ENCODE assay signal across 1 cellular context in the genomic region with DNA sequence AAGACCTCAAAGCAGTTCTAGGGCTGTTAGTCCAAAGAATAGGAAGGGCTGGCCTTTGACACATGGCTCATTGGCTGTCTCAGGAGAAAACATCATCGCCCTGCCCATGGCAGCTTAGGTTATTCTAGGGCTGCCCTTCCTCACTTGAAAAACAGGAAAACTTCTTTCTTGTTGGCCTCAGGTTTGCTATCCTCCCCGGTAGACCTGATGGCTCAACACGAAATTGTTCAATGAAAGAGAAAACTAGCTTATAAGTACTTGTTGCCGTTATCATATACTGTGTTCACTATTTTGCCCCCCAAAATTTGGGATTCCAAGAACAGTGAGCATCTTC.
TF ChIP-seq lines count a peak whose summit lies in the region.

No MANE protein-coding gene starts in this region.

TF ChIP-seq in K562, 482 proteins besides CTCF, POLR2A, EP300 and RAD21 (continued from another document and continues in another):
- TF ChIP-seq, protein P1, sequence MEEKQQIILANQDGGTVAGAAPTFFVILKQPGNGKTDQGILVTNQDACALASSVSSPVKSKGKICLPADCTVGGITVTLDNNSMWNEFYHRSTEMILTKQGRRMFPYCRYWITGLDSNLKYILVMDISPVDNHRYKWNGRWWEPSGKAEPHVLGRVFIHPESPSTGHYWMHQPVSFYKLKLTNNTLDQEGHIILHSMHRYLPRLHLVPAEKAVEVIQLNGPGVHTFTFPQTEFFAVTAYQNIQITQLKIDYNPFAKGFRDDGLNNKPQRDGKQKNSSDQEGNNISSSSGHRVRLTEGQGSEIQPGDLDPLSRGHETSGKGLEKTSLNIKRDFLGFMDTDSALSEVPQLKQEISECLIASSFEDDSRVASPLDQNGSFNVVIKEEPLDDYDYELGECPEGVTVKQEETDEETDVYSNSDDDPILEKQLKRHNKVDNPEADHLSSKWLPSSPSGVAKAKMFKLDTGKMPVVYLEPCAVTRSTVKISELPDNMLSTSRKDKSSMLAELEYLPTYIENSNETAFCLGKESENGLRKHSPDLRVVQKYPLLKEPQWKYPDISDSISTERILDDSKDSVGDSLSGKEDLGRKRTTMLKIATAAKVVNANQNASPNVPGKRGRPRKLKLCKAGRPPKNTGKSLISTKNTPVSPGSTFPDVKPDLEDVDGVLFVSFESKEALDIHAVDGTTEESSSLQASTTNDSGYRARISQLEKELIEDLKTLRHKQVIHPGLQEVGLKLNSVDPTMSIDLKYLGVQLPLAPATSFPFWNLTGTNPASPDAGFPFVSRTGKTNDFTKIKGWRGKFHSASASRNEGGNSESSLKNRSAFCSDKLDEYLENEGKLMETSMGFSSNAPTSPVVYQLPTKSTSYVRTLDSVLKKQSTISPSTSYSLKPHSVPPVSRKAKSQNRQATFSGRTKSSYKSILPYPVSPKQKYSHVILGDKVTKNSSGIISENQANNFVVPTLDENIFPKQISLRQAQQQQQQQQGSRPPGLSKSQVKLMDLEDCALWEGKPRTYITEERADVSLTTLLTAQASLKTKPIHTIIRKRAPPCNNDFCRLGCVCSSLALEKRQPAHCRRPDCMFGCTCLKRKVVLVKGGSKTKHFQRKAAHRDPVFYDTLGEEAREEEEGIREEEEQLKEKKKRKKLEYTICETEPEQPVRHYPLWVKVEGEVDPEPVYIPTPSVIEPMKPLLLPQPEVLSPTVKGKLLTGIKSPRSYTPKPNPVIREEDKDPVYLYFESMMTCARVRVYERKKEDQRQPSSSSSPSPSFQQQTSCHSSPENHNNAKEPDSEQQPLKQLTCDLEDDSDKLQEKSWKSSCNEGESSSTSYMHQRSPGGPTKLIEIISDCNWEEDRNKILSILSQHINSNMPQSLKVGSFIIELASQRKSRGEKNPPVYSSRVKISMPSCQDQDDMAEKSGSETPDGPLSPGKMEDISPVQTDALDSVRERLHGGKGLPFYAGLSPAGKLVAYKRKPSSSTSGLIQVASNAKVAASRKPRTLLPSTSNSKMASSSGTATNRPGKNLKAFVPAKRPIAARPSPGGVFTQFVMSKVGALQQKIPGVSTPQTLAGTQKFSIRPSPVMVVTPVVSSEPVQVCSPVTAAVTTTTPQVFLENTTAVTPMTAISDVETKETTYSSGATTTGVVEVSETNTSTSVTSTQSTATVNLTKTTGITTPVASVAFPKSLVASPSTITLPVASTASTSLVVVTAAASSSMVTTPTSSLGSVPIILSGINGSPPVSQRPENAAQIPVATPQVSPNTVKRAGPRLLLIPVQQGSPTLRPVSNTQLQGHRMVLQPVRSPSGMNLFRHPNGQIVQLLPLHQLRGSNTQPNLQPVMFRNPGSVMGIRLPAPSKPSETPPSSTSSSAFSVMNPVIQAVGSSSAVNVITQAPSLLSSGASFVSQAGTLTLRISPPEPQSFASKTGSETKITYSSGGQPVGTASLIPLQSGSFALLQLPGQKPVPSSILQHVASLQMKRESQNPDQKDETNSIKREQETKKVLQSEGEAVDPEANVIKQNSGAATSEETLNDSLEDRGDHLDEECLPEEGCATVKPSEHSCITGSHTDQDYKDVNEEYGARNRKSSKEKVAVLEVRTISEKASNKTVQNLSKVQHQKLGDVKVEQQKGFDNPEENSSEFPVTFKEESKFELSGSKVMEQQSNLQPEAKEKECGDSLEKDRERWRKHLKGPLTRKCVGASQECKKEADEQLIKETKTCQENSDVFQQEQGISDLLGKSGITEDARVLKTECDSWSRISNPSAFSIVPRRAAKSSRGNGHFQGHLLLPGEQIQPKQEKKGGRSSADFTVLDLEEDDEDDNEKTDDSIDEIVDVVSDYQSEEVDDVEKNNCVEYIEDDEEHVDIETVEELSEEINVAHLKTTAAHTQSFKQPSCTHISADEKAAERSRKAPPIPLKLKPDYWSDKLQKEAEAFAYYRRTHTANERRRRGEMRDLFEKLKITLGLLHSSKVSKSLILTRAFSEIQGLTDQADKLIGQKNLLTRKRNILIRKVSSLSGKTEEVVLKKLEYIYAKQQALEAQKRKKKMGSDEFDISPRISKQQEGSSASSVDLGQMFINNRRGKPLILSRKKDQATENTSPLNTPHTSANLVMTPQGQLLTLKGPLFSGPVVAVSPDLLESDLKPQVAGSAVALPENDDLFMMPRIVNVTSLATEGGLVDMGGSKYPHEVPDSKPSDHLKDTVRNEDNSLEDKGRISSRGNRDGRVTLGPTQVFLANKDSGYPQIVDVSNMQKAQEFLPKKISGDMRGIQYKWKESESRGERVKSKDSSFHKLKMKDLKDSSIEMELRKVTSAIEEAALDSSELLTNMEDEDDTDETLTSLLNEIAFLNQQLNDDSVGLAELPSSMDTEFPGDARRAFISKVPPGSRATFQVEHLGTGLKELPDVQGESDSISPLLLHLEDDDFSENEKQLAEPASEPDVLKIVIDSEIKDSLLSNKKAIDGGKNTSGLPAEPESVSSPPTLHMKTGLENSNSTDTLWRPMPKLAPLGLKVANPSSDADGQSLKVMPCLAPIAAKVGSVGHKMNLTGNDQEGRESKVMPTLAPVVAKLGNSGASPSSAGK (IDR thresholded peaks at IDR 0.05) = no peak
- TF ChIP-seq KLF10 (CRISPR knock-in tag; IDR thresholded peaks at IDR 0.05) = no peak
- TF ChIP-seq NFYB (IDR thresholded peaks at IDR 0.05; ENCODE audit: extremely low read depth, insufficient read length) = no peak
- TF ChIP-seq ZNF695 (CRISPR knock-in tag; IDR thresholded peaks at IDR 0.05) = no peak
- TF ChIP-seq LCOR (CRISPR knock-in tag; IDR thresholded peaks at IDR 0.05) = no peak
- TF ChIP-seq DPF2 (IDR thresholded peaks at IDR 0.05) = 0 out of 2 replicates have a peak, but pooled peaks have one; percentile 22
- TF ChIP-seq ATF4 (CRISPR knock-in tag; IDR thresholded peaks at IDR 0.05) = no peak
- no peak for TF ChIP-seq ZNF263 (CRISPR knock-in tag; IDR thresholded peaks at IDR 0.05; ENCODE audit: borderline replicate concordance)
- TF ChIP-seq, protein P2, sequence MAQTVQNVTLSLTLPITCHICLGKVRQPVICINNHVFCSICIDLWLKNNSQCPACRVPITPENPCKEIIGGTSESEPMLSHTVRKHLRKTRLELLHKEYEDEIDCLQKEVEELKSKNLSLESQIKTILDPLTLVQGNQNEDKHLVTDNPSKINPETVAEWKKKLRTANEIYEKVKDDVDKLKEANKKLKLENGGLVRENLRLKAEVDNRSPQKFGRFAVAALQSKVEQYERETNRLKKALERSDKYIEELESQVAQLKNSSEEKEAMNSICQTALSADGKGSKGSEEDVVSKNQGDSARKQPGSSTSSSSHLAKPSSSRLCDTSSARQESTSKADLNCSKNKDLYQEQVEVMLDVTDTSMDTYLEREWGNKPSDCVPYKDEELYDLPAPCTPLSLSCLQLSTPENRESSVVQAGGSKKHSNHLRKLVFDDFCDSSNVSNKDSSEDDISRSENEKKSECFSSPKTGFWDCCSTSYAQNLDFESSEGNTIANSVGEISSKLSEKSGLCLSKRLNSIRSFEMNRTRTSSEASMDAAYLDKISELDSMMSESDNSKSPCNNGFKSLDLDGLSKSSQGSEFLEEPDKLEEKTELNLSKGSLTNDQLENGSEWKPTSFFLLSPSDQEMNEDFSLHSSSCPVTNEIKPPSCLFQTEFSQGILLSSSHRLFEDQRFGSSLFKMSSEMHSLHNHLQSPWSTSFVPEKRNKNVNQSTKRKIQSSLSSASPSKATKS (CRISPR knock-in tag; IDR thresholded peaks at IDR 0.05) = no peak
- no peak for TF ChIP-seq ZNF398 (CRISPR knock-in tag; IDR thresholded peaks at IDR 0.05)
- TF ChIP-seq, protein P3, sequence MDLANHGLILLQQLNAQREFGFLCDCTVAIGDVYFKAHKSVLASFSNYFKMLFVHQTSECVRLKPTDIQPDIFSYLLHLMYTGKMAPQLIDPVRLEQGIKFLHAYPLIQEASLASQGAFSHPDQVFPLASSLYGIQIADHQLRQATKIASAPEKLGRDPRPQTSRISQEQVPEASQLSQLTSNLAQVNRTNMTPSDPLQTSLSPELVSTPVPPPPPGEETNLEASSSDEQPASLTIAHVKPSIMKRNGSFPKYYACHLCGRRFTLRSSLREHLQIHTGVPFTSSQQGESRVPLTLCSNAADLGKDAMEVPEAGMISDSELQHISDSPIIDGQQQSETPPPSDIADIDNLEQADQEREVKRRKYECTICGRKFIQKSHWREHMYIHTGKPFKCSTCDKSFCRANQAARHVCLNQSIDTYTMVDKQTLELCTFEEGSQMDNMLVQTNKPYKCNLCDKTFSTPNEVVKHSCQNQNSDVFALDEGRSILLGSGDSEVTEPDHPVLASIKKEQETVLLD (IDR thresholded peaks at IDR 0.05) = no peak
- TF ChIP-seq TFAM (CRISPR knock-in tag; conservative IDR thresholded peaks at IDR 0.05) = no peak
- TF ChIP-seq, protein P4, sequence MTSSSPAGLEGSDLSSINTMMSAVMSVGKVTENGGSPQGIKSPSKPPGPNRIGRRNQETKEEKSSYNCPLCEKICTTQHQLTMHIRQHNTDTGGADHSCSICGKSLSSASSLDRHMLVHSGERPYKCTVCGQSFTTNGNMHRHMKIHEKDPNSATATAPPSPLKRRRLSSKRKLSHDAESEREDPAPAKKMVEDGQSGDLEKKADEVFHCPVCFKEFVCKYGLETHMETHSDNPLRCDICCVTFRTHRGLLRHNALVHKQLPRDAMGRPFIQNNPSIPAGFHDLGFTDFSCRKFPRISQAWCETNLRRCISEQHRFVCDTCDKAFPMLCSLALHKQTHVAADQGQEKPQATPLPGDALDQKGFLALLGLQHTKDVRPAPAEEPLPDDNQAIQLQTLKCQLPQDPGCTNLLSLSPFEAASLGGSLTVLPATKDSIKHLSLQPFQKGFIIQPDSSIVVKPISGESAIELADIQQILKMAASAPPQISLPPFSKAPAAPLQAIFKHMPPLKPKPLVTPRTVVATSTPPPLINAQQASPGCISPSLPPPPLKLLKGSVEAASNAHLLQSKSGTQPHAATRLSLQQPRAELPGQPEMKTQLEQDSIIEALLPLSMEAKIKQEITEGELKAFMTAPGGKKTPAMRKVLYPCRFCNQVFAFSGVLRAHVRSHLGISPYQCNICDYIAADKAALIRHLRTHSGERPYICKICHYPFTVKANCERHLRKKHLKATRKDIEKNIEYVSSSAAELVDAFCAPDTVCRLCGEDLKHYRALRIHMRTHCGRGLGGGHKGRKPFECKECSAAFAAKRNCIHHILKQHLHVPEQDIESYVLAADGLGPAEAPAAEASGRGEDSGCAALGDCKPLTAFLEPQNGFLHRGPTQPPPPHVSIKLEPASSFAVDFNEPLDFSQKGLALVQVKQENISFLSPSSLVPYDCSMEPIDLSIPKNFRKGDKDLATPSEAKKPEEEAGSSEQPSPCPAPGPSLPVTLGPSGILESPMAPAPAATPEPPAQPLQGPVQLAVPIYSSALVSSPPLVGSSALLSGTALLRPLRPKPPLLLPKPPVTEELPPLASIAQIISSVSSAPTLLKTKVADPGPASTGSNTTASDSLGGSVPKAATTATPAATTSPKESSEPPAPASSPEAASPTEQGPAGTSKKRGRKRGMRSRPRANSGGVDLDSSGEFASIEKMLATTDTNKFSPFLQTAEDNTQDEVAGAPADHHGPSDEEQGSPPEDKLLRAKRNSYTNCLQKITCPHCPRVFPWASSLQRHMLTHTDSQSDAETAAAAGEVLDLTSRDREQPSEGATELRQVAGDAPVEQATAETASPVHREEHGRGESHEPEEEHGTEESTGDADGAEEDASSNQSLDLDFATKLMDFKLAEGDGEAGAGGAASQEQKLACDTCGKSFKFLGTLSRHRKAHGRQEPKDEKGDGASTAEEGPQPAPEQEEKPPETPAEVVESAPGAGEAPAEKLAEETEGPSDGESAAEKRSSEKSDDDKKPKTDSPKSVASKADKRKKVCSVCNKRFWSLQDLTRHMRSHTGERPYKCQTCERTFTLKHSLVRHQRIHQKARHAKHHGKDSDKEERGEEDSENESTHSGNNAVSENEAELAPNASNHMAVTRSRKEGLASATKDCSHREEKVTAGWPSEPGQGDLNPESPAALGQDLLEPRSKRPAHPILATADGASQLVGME (CRISPR knock-in tag; IDR thresholded peaks at IDR 0.05) = no peak
- peak; percentile 67 for TF ChIP-seq PHF20 (IDR thresholded peaks at IDR 0.05; ENCODE audit: partially characterized antibody)
- no peak for TF ChIP-seq FOXJ2 (tag; IDR thresholded peaks at IDR 0.05)
- no peak for TF ChIP-seq ZNF384 (IDR thresholded peaks at IDR 0.05; ENCODE audit: low read depth, low read length)
- TF ChIP-seq SAFB2 (IDR thresholded peaks at IDR 0.05; ENCODE audit: borderline replicate concordance, low read depth, low read length, severe bottlenecking) = no peak
- no peak for TF ChIP-seq NUFIP1 (IDR thresholded peaks at IDR 0.05; ENCODE audit: partially characterized antibody)
- no peak for TF ChIP-seq TEAD4 (IDR thresholded peaks at IDR 0.05; ENCODE audit: low read length)
- no peak for TF ChIP-seq TEAD4 (CRISPR knock-in tag; IDR thresholded peaks at IDR 0.05; ENCODE audit: borderline replicate concordance)
- no peak for TF ChIP-seq ZKSCAN8 (CRISPR knock-in tag; IDR thresholded peaks at IDR 0.05)
- TF ChIP-seq HEY1 (CRISPR knock-in tag; IDR thresholded peaks at IDR 0.05; ENCODE audit: borderline replicate concordance) = no peak
- no peak for TF ChIP-seq MAZ (CRISPR knock-in tag; conservative IDR thresholded peaks at IDR 0.05 in 1 of 2, IDR thresholded peaks at IDR 0.05 in 1 of 2)
- TF ChIP-seq SMARCE1 (IDR thresholded peaks at IDR 0.05) = 0 out of 2 replicates have a peak, but pooled peaks have one; percentile 31
- TF ChIP-seq HNRNPL (IDR thresholded peaks at IDR 0.05; ENCODE audit: low read depth, low read length) = no peak
- no peak for TF ChIP-seq THAP12 (CRISPR knock-in tag; IDR thresholded peaks at IDR 0.05)
